Comparison of ENCODE assay signal across 31 cellular contexts in genomic region chr4:109733728-109734127, GRCh38.
"Had no signal": no experiment of that assay in that cellular context is flagged by ENCODE, and none has a peak within 500 bp of the region (broad histone marks: within the 10 kb centered on the region; RNA-seq: fewer than 3 reads in every experiment).

No MANE protein-coding gene starts in this region.

- FAIRE-seq: astrocyte, bronchial epithelial cell, TTC549 had no signal

- H3K36me3 ChIP-seq: cardiac muscle cell had no signal

- H3K27me3 ChIP-seq: cardiac muscle cell had no signal

- H3K4me3 ChIP-seq: cardiac muscle cell had no signal

- DNase-seq: activated B cell treated with CpG ODN at 0.5 μM for 24 hours; activated CD4-positive, alpha-beta memory T cell treated with anti-CD3 and anti-CD28 coated beads for 36 hours; activated CD4-positive, alpha-beta T cell treated with anti-CD3 and anti-CD28 coated beads for 4 hours; activated CD4-positive, alpha-beta T cell treated with anti-CD3 and anti-CD28 coated beads, Interleukin-2, amount 10 ng/mL, durations not matched to agents 24 days and 14 days; activated CD4-positive, alpha-beta T cell treated with anti-CD3 and anti-CD28 coated beads, Interleukin-2, amount 50 U/mL, for 1 hour; activated CD4-positive, alpha-beta T cell treated with anti-CD3 and anti-CD28 coated beads, Interleukin-2, amount 50 U/mL, for 4 hours; activated CD4-positive, CD25-positive, alpha-beta regulatory T cell treated with anti-CD3 and anti-CD28 coated beads, Interleukin-2, amount 50 U/mL, for 72 hours; activated CD8-positive, alpha-beta memory T cell treated with anti-CD3 and anti-CD28 coated beads for 24 hours; activated CD8-positive, alpha-beta memory T cell treated with anti-CD3 and anti-CD28 coated beads, Interleukin-2, amount 10 ng/mL, durations not matched to agents 7 days and 5 days; activated CD8-positive, alpha-beta memory T cell treated with anti-CD3 and anti-CD28 coated beads, Interleukin-2, amount 50 U/mL, for 48 hours; activated CD8-positive, alpha-beta T cell treated with anti-CD3 and anti-CD28 coated beads, Interleukin-2, amount 10 ng/mL, durations not matched to agents 7 days and 5 days; activated effector memory CD4-positive, alpha-beta T cell treated with Interleukin-2 at 50 U/mL for 16 hours; activated gamma-delta T cell; activated naive CD4-positive, alpha-beta T cell treated with anti-CD3 and anti-CD28 coated beads, Interleukin-2, amount 10 ng/mL, durations not matched to agents 7 days and 5 days; activated naive CD4-positive, alpha-beta T cell treated with Interleukin-2 at 50 U/mL for 16 hours; activated naive CD8-positive, alpha-beta T cell treated with anti-CD3 and anti-CD28 coated beads, Interleukin-2, amount 10 ng/mL, durations not matched to agents 7 days and 5 days; activated naive CD8-positive, alpha-beta T cell treated with anti-CD3 and anti-CD28 coated beads, Interleukin-2, amount 50 U/mL, for 24 hours; activated T-cell treated with anti-CD3 and anti-CD28 coated beads, Interleukin-2, amount 50 U/mL, for 24 hours; activated T-cell treated with anti-CD3 and anti-CD28 coated beads, Interleukin-2, amount 50 U/mL, for 48 hours; amniotic stem cell; aorta; caudate nucleus; cerebellar nuclear complex; T-helper 1 cell; T-helper 2 cell; T-helper 9 cell had no signal

- H3K27ac ChIP-seq: cardiac muscle cell, VCaP had no signal

- ATAC-seq: activated CD8-positive, alpha-beta memory T cell treated with anti-CD3 and anti-CD28 coated beads, Interleukin-2, amount 10 ng/mL, durations not matched to agents 7 days and 5 days; activated CD8-positive, alpha-beta T cell treated with anti-CD3 and anti-CD28 coated beads, Interleukin-2, amount 10 ng/mL, durations not matched to agents 7 days and 5 days; activated naive CD8-positive, alpha-beta T cell treated with anti-CD3 and anti-CD28 coated beads, Interleukin-2, amount 50 U/mL, for 24 hours had no signal
